18 cellular contexts compared by ENCODE assay signal in genomic region chr21:29384608-29385359, GRCh38.
"Had no signal": no experiment of that assay in that cellular context is flagged by ENCODE, and none has a peak within 500 bp of the region (broad histone marks: within the 10 kb centered on the region; RNA-seq: fewer than 3 reads in every experiment).

No MANE protein-coding gene starts in this region.

- ATAC-seq: activated CD4-positive, CD25-positive, alpha-beta regulatory T cell treated with anti-CD3 and anti-CD28 coated beads, Interleukin-2, amount 50 U/mL, for 24 hours; activated T-helper 17 cell treated with anti-CD3 and anti-CD28 coated beads, Interleukin-2, amount 50 U/mL, for 72 hours; heart left ventricle; left ventricle myocardium superior; natural killer cell treated with Interleukin-12 subunit alpha and Interleukin-12 subunit beta and Interleukin-15 and Interleukin-18, amount 100 ng/mL, for 72 hours; stimulated activated naive CD8-positive, alpha-beta T cell treated with anti-CD3 and anti-CD28 coated beads, Interleukin-15, Interleukin-2, amounts not matched to agents 100 U/mL and 50 U/mL, for 24 hours had no signal

- H3K4me3 ChIP-seq: heart left ventricle, skin epidermis, transverse colon had no signal

- H3K4me3 Mint-ChIP-seq: activated T-helper 17 cell treated with anti-CD3 and anti-CD28 coated beads, Interleukin-2, amount 50 U/mL, for 72 hours; natural killer cell treated with Interleukin-12 subunit alpha and Interleukin-12 subunit beta and Interleukin-15 and Interleukin-18, amount 100 ng/mL, for 72 hours had no signal

- H3K4me1 ChIP-seq: heart left ventricle had no signal

- H3K36me3 ChIP-seq: heart left ventricle, transverse colon had no signal

- H3K27me3 ChIP-seq: heart left ventricle, transverse colon had no signal

- H3K9me3 Mint-ChIP-seq: activated T-helper 17 cell treated with anti-CD3 and anti-CD28 coated beads, Interleukin-2, amount 50 U/mL, for 72 hours; natural killer cell treated with Interleukin-12 subunit alpha and Interleukin-12 subunit beta and Interleukin-15 and Interleukin-18, amount 100 ng/mL, for 72 hours had no signal

- H3K27ac Mint-ChIP-seq: activated T-helper 17 cell treated with anti-CD3 and anti-CD28 coated beads, Interleukin-2, amount 50 U/mL, for 72 hours; natural killer cell treated with Interleukin-12 subunit alpha and Interleukin-12 subunit beta and Interleukin-15 and Interleukin-18, amount 100 ng/mL, for 72 hours had no signal

- H3K27ac ChIP-seq: epithelial cell of prostate, heart left ventricle, skin epidermis, transverse colon had no signal

- DNase-seq: activated CD4-positive, alpha-beta T cell treated with anti-CD3 and anti-CD28 coated beads, Interleukin-2, amount 50 U/mL, for 1 hour; activated naive CD4-positive, alpha-beta T cell treated with Interleukin-2 at 50 U/mL for 16 hours; activated T-cell treated with anti-CD3 and anti-CD28 coated beads for 4 hours; anterior cingulate cortex; cerebellar nuclear complex; effector memory CD4-positive, alpha-beta T cell; heart left ventricle; left ventricle myocardium superior; mesendoderm; posterior cingulate gyrus; stimulated activated naive CD8-positive, alpha-beta T cell treated with anti-CD3 and anti-CD28 coated beads, Interleukin-15, Interleukin-2, amounts not matched to agents 100 U/mL and 50 U/mL, for 24 hours; T-helper 9 cell; transverse colon had no signal

- H3K27me3 Mint-ChIP-seq: activated T-helper 17 cell treated with anti-CD3 and anti-CD28 coated beads, Interleukin-2, amount 50 U/mL, for 72 hours; natural killer cell treated with Interleukin-12 subunit alpha and Interleukin-12 subunit beta and Interleukin-15 and Interleukin-18, amount 100 ng/mL, for 72 hours had no signal

- H3K36me3 Mint-ChIP-seq: natural killer cell treated with Interleukin-12 subunit alpha and Interleukin-12 subunit beta and Interleukin-15 and Interleukin-18, amount 100 ng/mL, for 72 hours had no signal

- H3K9me3 ChIP-seq: transverse colon had no signal
